ENCODE assay signal across 13 cellular contexts in the genomic region with DNA sequence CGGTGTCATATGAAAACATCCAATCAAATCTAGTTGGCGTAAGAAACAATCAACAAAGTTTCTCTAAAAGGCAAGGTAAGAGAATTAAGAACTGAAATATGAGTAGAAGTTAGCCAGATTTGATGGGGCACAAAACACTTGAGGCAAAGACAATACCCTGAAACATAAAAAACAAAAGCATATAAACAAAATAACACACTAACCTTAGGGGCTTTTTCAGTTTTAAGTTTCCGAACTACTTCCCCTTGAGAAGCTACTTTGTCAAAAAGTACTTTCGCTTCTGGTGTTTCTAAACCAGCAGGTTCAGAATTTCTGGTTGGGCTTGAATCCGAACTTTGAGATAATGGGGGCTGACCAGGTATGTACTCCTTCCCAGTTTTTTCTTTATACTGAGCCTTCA. TPM values are rescaled to one million over a fixed set of nuclear protein-coding genes. Genes with fewer than 3 reads are reported as not detected.
A peak's percentile ranks its signal among the peaks of the same experiment; 100 is the strongest.
DNase-seq lines count a peak whose midpoint lies in the region; ATAC-seq, FAIRE-seq and TF ChIP-seq lines count a peak whose summit lies in the region.
"Had no signal": no experiment of that assay in that cellular context is flagged by ENCODE, and none has a peak within 500 bp of the region (broad histone marks: within the 10 kb centered on the region; RNA-seq: fewer than 3 reads in every experiment).

No MANE protein-coding gene starts in this region.

- POLR2A ChIA-PET in activated CD4-positive, alpha-beta T cell treated with anti-CD3 and anti-CD28 coated beads for 36 hours (lab: Charles Lee): no interaction called here

- CTCF ChIA-PET in activated CD4-positive, alpha-beta T cell treated with anti-CD3 and anti-CD28 coated beads for 36 hours (lab: Charles Lee): interaction anchor here (0.7 to 2.2 kb wide), 2 partner anchors 10 to 124 kb away, joined by 3 to 9 read pairs; no protein-coding TSS in a partner anchor

- peak; percentile 77 for ATAC-seq in GM19351 (IDR thresholded peaks at IDR 0.05; ENCODE audit: unreplicated experiment)
- ATAC-seq in HG02840 (IDR thresholded peaks at IDR 0.05; ENCODE audit: low FRiP score, unreplicated experiment): peak; percentile 81
- peak; percentile 81 for ATAC-seq in HG03571 (IDR thresholded peaks at IDR 0.05; ENCODE audit: unreplicated experiment)
- ATAC-seq in activated CD4-positive, alpha-beta T cell treated with anti-CD3 and anti-CD28 coated beads for 36 hours: no peak
- ATAC-seq: foreskin keratinocyte had no signal

- TF ChIP-seq POLR2A in GM12892 (IDR thresholded peaks at IDR 0.05; ENCODE audit: low read depth, low read length): no peak
- no peak for TF ChIP-seq POLR2A in adrenal gland (IDR thresholded peaks at IDR 0.05)

- H3K27ac Mint-ChIP-seq in activated CD4-positive, alpha-beta T cell treated with anti-CD3 and anti-CD28 coated beads for 36 hours: no peak overlapping the region

- H3K27me3 ChIP-seq in adrenal gland: no peaks in the 10 kb centered on the region
- H3K27me3 ChIP-seq: BLaER1 treated with 17β-estradiol and CSF1 and Interleukin-3, amounts not matched to agents 10 nM and 100 nM; foreskin keratinocyte; right lobe of liver had no signal

- no peaks in the 10 kb centered on the region for H3K9me3 ChIP-seq in adrenal gland (replicated peaks in 1 of 3)
- H3K9me3 ChIP-seq: BLaER1 treated with 17β-estradiol and CSF1 and Interleukin-3, amounts not matched to agents 10 nM and 100 nM; right lobe of liver had no signal

- no peaks in the 10 kb centered on the region for H3K9me3 Mint-ChIP-seq in activated CD4-positive, alpha-beta T cell treated with anti-CD3 and anti-CD28 coated beads for 36 hours (ENCODE audit: low read depth)

- H3K36me3 Mint-ChIP-seq in activated CD4-positive, alpha-beta T cell treated with anti-CD3 and anti-CD28 coated beads for 36 hours (ENCODE audit: low read depth): peaks cover 40% of the 10 kb centered on the region

- no peak overlapping the region for H3K27ac ChIP-seq in adrenal gland
- H3K27ac ChIP-seq: BLaER1 treated with 17β-estradiol and CSF1 and Interleukin-3, amounts not matched to agents 10 nM and 100 nM; foreskin keratinocyte had no signal

- H3K4me1 ChIP-seq in adrenal gland (replicated peaks in 1 of 2): no peaks in the 10 kb centered on the region
- H3K4me1 ChIP-seq: foreskin keratinocyte had no signal

- 88 to 92% (median 90%) methylated on average over 5 of the region's 5 CpGs for WGBS in adrenal gland, 4 donors

- intact Hi-C loops in adrenal gland (cut with DNase I): no loop called here
- intact Hi-C loops in activated CD4-positive, alpha-beta T cell treated with anti-CD3 and anti-CD28 coated beads for 36 hours (cut with DNase I, micrococcal nuclease): no loop called here

- no peak for TF ChIP-seq CTCF in adrenal gland (IDR thresholded peaks at IDR 0.05)

- no peaks in the 10 kb centered on the region for H3K27me3 Mint-ChIP-seq in activated CD4-positive, alpha-beta T cell treated with anti-CD3 and anti-CD28 coated beads for 36 hours

- FAIRE-seq in GM12892 (lab: Jason Lieb, UNC): peak; percentile 83

- no peak overlapping the region for H3K4me3 ChIP-seq in adrenal gland
- H3K4me3 ChIP-seq: BLaER1 treated with 17β-estradiol and CSF1 and Interleukin-3, amounts not matched to agents 10 nM and 100 nM; right lobe of liver had no signal

- H3K36me3 ChIP-seq in adrenal gland (replicated peaks in 1 of 2): peaks cover 0 to 13% of the 10 kb centered on the region in 2 donors

- no peak overlapping the region for H3K4me3 Mint-ChIP-seq in activated CD4-positive, alpha-beta T cell treated with anti-CD3 and anti-CD28 coated beads for 36 hours

- no peaks in the 10 kb centered on the region for H3K4me1 Mint-ChIP-seq in activated CD4-positive, alpha-beta T cell treated with anti-CD3 and anti-CD28 coated beads for 36 hours

- DNase-seq in GM12892 (ENCODE audit: insufficient read length): peak; percentile 1
- no peak for DNase-seq in SK-N-DZ (ENCODE audit: low spot score)
- DNase-seq in adrenal gland: no peak
- DNase-seq in glomerular visceral epithelial cell (ENCODE audit: extremely low spot score): no peak
- DNase-seq in activated CD4-positive, alpha-beta T cell treated with anti-CD3 and anti-CD28 coated beads for 36 hours: no peak
- DNase-seq: central memory CD4-positive, alpha-beta T cell; foreskin keratinocyte; NCI-H446 treated with DMSO at 0.1 percent for 48 hours; right lobe of liver had no signal

RNA-seq across cellular contexts. Expression of a gene that starts 57.9 kb away (rescaled TPM):
- polyA plus RNA-seq in GM12892 (2012; ENCODE audit: missing spikeins): 100.0 TPM
- 64.8 and 70.6 TPM in 2 replicates for polyA plus RNA-seq in SK-N-DZ (2014; cell fraction: cytosol; rRNA removed)
- 32.6 and 40.6 TPM in 2 replicates for polyA plus RNA-seq in SK-N-DZ (2014; cell fraction: nucleus; rRNA removed)
- 10 to 100 TPM; 33.9 to 82.8 (median 56.7) TPM for total RNA-seq in adrenal gland
- polyA plus RNA-seq in adrenal gland: 100 to 1,000 TPM in 1 of 3 donors, 10 to 100 TPM in 2; 34.3 to 116 (median 45.7) TPM
- 100 to 1,000 TPM; 229 to 301 TPM for total RNA-seq in activated CD4-positive, alpha-beta T cell treated with anti-CD3 and anti-CD28 coated beads for 36 hours
